In genomic region chr17:83202002-83203000, GRCh38 we compare ENCODE assay signal across 1 cellular context.
TF ChIP-seq lines count a peak whose summit lies in the region.

No MANE protein-coding gene starts in this region.

TF ChIP-seq in SK-N-SH, 30 proteins besides CTCF, POLR2A, EP300 and RAD21 (continued from another document):
- TF ChIP-seq ZBTB33 (IDR thresholded peaks at IDR 0.05; ENCODE audit: borderline replicate concordance, low read depth): no peak
TF ChIP-seq in SK-N-SH: peak in this region for 0.
